Comparison of ENCODE assay signal across 13 cellular contexts in genomic region chr7:69365588-69366241, GRCh38.
DNase-seq lines count a peak whose midpoint lies in the region; ATAC-seq, FAIRE-seq and TF ChIP-seq lines count a peak whose summit lies in the region.
"Had no signal": no experiment of that assay in that cellular context is flagged by ENCODE, and none has a peak within 500 bp of the region (broad histone marks: within the 10 kb centered on the region; RNA-seq: fewer than 3 reads in every experiment).

No MANE protein-coding gene starts in this region.

- no peak overlapping the region for H2BK12ac ChIP-seq in trophoblast cell (ENCODE audit: low read length)

- no peaks in the 10 kb centered on the region for H3K36me3 Mint-ChIP-seq in astrocyte (ENCODE audit: low read depth, unreplicated experiment)
- H3K36me3 Mint-ChIP-seq in naive thymus-derived CD4-positive, alpha-beta T cell, result no peaks in the 10 kb centered on the region
- H3K36me3 Mint-ChIP-seq: CD8-positive, alpha-beta T cell had no signal

- H3K4me2 ChIP-seq in astrocyte (ENCODE audit: low read length) (peak overlapping the region; percentile 17), trophoblast cell (ENCODE audit: low read length) (no peak overlapping the region)

- no peaks in the 10 kb centered on the region for H3K4me1 Mint-ChIP-seq in astrocyte (ENCODE audit: low read depth, unreplicated experiment)
- peaks cover 0 to 1% (median 0%) of the 10 kb centered on the region in 7 donors for H3K4me1 Mint-ChIP-seq in naive thymus-derived CD4-positive, alpha-beta T cell

- no peak overlapping the region for H2BK120ac ChIP-seq in trophoblast cell (ENCODE audit: insufficient read depth, low read length, poor library complexity)

- H3K9me3 ChIP-seq in astrocyte (ENCODE audit: insufficient read depth, low read depth, low read length) (no peaks in the 10 kb centered on the region), trophoblast cell (ENCODE audit: insufficient read depth, low read depth, low read length) (no peaks in the 10 kb centered on the region)
- H3K9me3 ChIP-seq in naive thymus-derived CD4-positive, alpha-beta T cell (ENCODE audit: control insufficient read depth in 2 of 3, low read length in 3 of 3), result no peaks in the 10 kb centered on the region
- H3K9me3 ChIP-seq: HAP-1 had no signal

- no peak overlapping the region for H4K12ac ChIP-seq in trophoblast cell (ENCODE audit: low read depth, low read length)

- no peak for ATAC-seq in naive thymus-derived CD4-positive, alpha-beta T cell
- ATAC-seq: CD8-positive, alpha-beta T cell; HepG2 had no signal

- H3K18ac ChIP-seq in trophoblast cell (ENCODE audit: low read length), result no peak overlapping the region

- no peak for TF ChIP-seq CTCF in astrocyte (IDR thresholded peaks at IDR 0.05; ENCODE audit: insufficient read depth, low read depth, low read length)

- POLR2A ChIA-PET in naive thymus-derived CD4-positive, alpha-beta T cell (lab: Charles Lee), result no interaction called here

- no peaks in the 10 kb centered on the region for H3K79me1 ChIP-seq in trophoblast cell (ENCODE audit: low read length)

- DNase-seq in GM04503 (ENCODE audit: low read depth) (peak; percentile 73), NCI-H187 (lab: John Stamatoyannopoulos, UW) (peak; percentile 72 to 76), astrocyte (ENCODE audit: low read depth) (peak; percentile 67), trophoblast cell (peak; percentile 31 to 35), OCI-M1 (lab: John Stamatoyannopoulos, UW) (no peak), COLO829 (ENCODE audit: low spot score) (no peak), GM19238 (ENCODE audit: insufficient read length, low spot score) (no peak)
- DNase-seq in naive thymus-derived CD4-positive, alpha-beta T cell, result no peak
- DNase-seq: CD8-positive, alpha-beta T cell; retina had no signal

- H3K27ac ChIP-seq in astrocyte (ENCODE audit: low read depth, low read length), result peak overlapping the region; percentile 15
- H3K27ac ChIP-seq in trophoblast cell (ENCODE audit: low read depth, low read length), result no peak overlapping the region
- no peak overlapping the region for H3K27ac ChIP-seq in naive thymus-derived CD4-positive, alpha-beta T cell (ENCODE audit: low read depth, low read length)
- H3K27ac ChIP-seq: cardiac muscle cell had no signal

- H3K4me1 ChIP-seq in astrocyte (ENCODE audit: insufficient read depth, low read length), result peaks cover 15% of the 10 kb centered on the region
- peaks cover 4% of the 10 kb centered on the region in 2 experiments for H3K4me1 ChIP-seq in trophoblast cell (ENCODE audit: control insufficient read depth in 1 of 2, insufficient read depth in 2 of 2, low read length in 2 of 2)
- no peaks in the 10 kb centered on the region for H3K4me1 ChIP-seq in naive thymus-derived CD4-positive, alpha-beta T cell (ENCODE audit: control insufficient read depth in 2 of 2, insufficient read depth in 2 of 2, low read length in 2 of 2)
- H3K4me1 ChIP-seq: HAP-1 had no signal

- intact Hi-C loops in naive thymus-derived CD4-positive, alpha-beta T cell (cut with micrococcal nuclease), result no loop called here

- H3K4ac ChIP-seq in trophoblast cell (ENCODE audit: low read depth, low read length), result no peak overlapping the region

- no peaks in the 10 kb centered on the region for H4K20me1 ChIP-seq in astrocyte (ENCODE audit: insufficient read depth, low read length)

- H2AK5ac ChIP-seq in trophoblast cell (ENCODE audit: low read length), result no peak overlapping the region

- H3K4me3 ChIP-seq in astrocyte (ENCODE audit: insufficient read depth, low read depth, low read length) (no peak overlapping the region), trophoblast cell (ENCODE audit: low read depth, low read length) (no peak overlapping the region)
- no peak overlapping the region for H3K4me3 ChIP-seq in naive thymus-derived CD4-positive, alpha-beta T cell (ENCODE audit: low read length)
- H3K4me3 ChIP-seq: cardiac muscle cell, HAP-1 had no signal

- no CpG with 5 or more reads among the region's 14 CpGs for WGBS in trophoblast cell (ENCODE audit: extremely low coverage, insufficient coverage, insufficient read length)

- no peak overlapping the region for H2BK5ac ChIP-seq in trophoblast cell (ENCODE audit: low read depth, low read length, poor library complexity)

- H3K27me3 ChIP-seq in astrocyte (ENCODE audit: insufficient read depth, low read length), result no peaks in the 10 kb centered on the region
- H3K27me3 ChIP-seq in trophoblast cell (ENCODE audit: insufficient read depth, low read length), result no peaks in the 10 kb centered on the region
- H3K27me3 ChIP-seq in naive thymus-derived CD4-positive, alpha-beta T cell (ENCODE audit: control insufficient read depth in 2 of 2, insufficient read depth in 2 of 2, low read length in 2 of 2), result no peaks in the 10 kb centered on the region
- H3K27me3 ChIP-seq: cardiac muscle cell had no signal

- no peak overlapping the region for H4K91ac ChIP-seq in trophoblast cell (ENCODE audit: low read depth, low read length)

- no peaks in the 10 kb centered on the region for H3K79me2 ChIP-seq in astrocyte (ENCODE audit: insufficient read depth, low read length)
- no peaks in the 10 kb centered on the region for H3K79me2 ChIP-seq in trophoblast cell (ENCODE audit: control insufficient read depth, insufficient read depth, low read length, poor library complexity)

- H3K9ac ChIP-seq in astrocyte (ENCODE audit: low read length) (no peak overlapping the region), trophoblast cell (ENCODE audit: low read length) (no peak overlapping the region)

- no peak overlapping the region for H4K8ac ChIP-seq in trophoblast cell (ENCODE audit: low read depth, low read length)

- H2AFZ ChIP-seq in astrocyte (ENCODE audit: low read depth, low read length), result no peak overlapping the region
- H2AFZ ChIP-seq in trophoblast cell (ENCODE audit: insufficient read depth, low read length, poor library complexity), result no peak overlapping the region

- H3K27me3 Mint-ChIP-seq in astrocyte (ENCODE audit: low read depth, unreplicated experiment), result no peaks in the 10 kb centered on the region
- H3K27me3 Mint-ChIP-seq in naive thymus-derived CD4-positive, alpha-beta T cell, result peaks cover 0 to 4% (median 0%) of the 10 kb centered on the region in 5 donors

- no peak overlapping the region for H3K27ac Mint-ChIP-seq in astrocyte (ENCODE audit: unreplicated experiment)
- H3K27ac Mint-ChIP-seq in naive thymus-derived CD4-positive, alpha-beta T cell, result no peak overlapping the region
- H3K27ac Mint-ChIP-seq: CD8-positive, alpha-beta T cell had no signal

- no peak overlapping the region for H3K4me3 Mint-ChIP-seq in astrocyte (ENCODE audit: unreplicated experiment)
- H3K4me3 Mint-ChIP-seq in naive thymus-derived CD4-positive, alpha-beta T cell, result no peak overlapping the region
- H3K4me3 Mint-ChIP-seq: CD8-positive, alpha-beta T cell had no signal

- no peak for FAIRE-seq in astrocyte (lab: Jason Lieb, UNC)
- FAIRE-seq: HepG2 had no signal

- H3K36me3 ChIP-seq in astrocyte (ENCODE audit: insufficient read depth, low read length), result no peaks in the 10 kb centered on the region
- H3K36me3 ChIP-seq in trophoblast cell (ENCODE audit: control insufficient read depth in 1 of 2, insufficient read depth in 2 of 2, low read length in 2 of 2), result no peaks in the 10 kb centered on the region
- H3K36me3 ChIP-seq in naive thymus-derived CD4-positive, alpha-beta T cell (ENCODE audit: control insufficient read depth in 2 of 3, insufficient read depth in 3 of 3, low read length in 3 of 3), result no peaks in the 10 kb centered on the region
- H3K36me3 ChIP-seq: cardiac muscle cell, HAP-1 had no signal

- no peak overlapping the region for H3K14ac ChIP-seq in trophoblast cell (ENCODE audit: low read length)

- H3K23ac ChIP-seq in trophoblast cell (ENCODE audit: low read length), result no peak overlapping the region

- no peaks in the 10 kb centered on the region for H3K9me3 Mint-ChIP-seq in astrocyte (ENCODE audit: unreplicated experiment)
- H3K9me3 Mint-ChIP-seq in naive thymus-derived CD4-positive, alpha-beta T cell, result peaks cover 0 to 6% (median under 1%) of the 10 kb centered on the region in 11 donors
- H3K9me3 Mint-ChIP-seq: CD8-positive, alpha-beta T cell had no signal

- CTCF ChIA-PET in naive thymus-derived CD4-positive, alpha-beta T cell (lab: Charles Lee), result no interaction called here

Comparison
In these comparisons a context has a peak if more than half of its experiments do, and no peak if none do; other contexts are left out.
1. DNase-seq: peak in GM04503 (single experiment), NCI-H187 (2 of 2), astrocyte (single experiment) and trophoblast cell (2 of 2); none in OCI-M1 (single experiment), COLO829 (single experiment), naive thymus-derived CD4-positive, alpha-beta T cell (0 of 9) and GM19238 (single experiment).